In genomic region chr2:27890146-27891062, GRCh38 we compare ENCODE assay signal across 1 cellular context.
TF ChIP-seq lines count a peak whose summit lies in the region.

TSS of gene BABAM2 (plus strand) at chr2:27890729. CDS start at chr2:27894557, 3,828 bp downstream.
TSS of gene RBKS (minus strand) at chr2:27890387. CDS start at chr2:27890345, 42 bp downstream.

TF ChIP-seq in K562, 482 proteins besides CTCF, POLR2A, EP300 and RAD21 (continued from another document and continues in another):
- no peak for TF ChIP-seq SETDB1 (IDR thresholded peaks at IDR 0.05; ENCODE audit: low read length)
- no peak for TF ChIP-seq E2F1 (CRISPR knock-in tag; IDR thresholded peaks at IDR 0.05)
- no peak; the same call in 1 of the 2 replicates for TF ChIP-seq ELF2 (CRISPR knock-in tag; IDR thresholded peaks at IDR 0.05)
- TF ChIP-seq CREBBP (IDR thresholded peaks at IDR 0.05; ENCODE audit: low read depth, low read length), result no peak
- no peak for TF ChIP-seq KLF1 (tag; IDR thresholded peaks at IDR 0.05)
- 0 out of 2 replicates have a peak, but pooled peaks have one; percentile 25 for TF ChIP-seq CEBPG (CRISPR knock-in tag; IDR thresholded peaks at IDR 0.05)
- TF ChIP-seq CEBPG (tag; conservative IDR thresholded peaks at IDR 0.05 in 1 of 2, IDR thresholded peaks at IDR 0.05 in 1 of 2), result no peak
- no peak for TF ChIP-seq RERE (CRISPR knock-in tag; IDR thresholded peaks at IDR 0.05; ENCODE audit: borderline replicate concordance)
- TF ChIP-seq XRCC5 (IDR thresholded peaks at IDR 0.05; ENCODE audit: low read depth, low read length), result peak; percentile 32; the same call in 1 of the 2 replicates
- peak; percentile 72; the same call in 1 of the 2 replicates for TF ChIP-seq ZEB2 (IDR thresholded peaks at IDR 0.05)
- no peak for TF ChIP-seq DLX4 (CRISPR knock-in tag; IDR thresholded peaks at IDR 0.05)
- peak; percentile 73; the same call in 1 of the 2 replicates for TF ChIP-seq KAT7 (CRISPR knock-in tag; IDR thresholded peaks at IDR 0.05; ENCODE audit: borderline replicate concordance)
- TF ChIP-seq HNRNPLL (IDR thresholded peaks at IDR 0.05; ENCODE audit: low read depth, low read length, poor library complexity, severe bottlenecking), result peak; percentile 83
- no peak for TF ChIP-seq SP2 (IDR thresholded peaks at IDR 0.05; ENCODE audit: extremely low read depth, low read depth, low read length, poor library complexity, severe bottlenecking)
- no peak for TF ChIP-seq ZNF609 (CRISPR knock-in tag; IDR thresholded peaks at IDR 0.05; ENCODE audit: borderline replicate concordance)
- TF ChIP-seq CREB1 (IDR thresholded peaks at IDR 0.05), result peak; percentile 38
- peak; percentile 42; the same call in 1 of the 2 replicates for TF ChIP-seq CREB1 (CRISPR knock-in tag; IDR thresholded peaks at IDR 0.05)
- no peak for TF ChIP-seq ZFP36 (IDR thresholded peaks at IDR 0.05; ENCODE audit: low read depth, low read length, partially characterized antibody)
- TF ChIP-seq E2F4 (CRISPR knock-in tag; IDR thresholded peaks at IDR 0.05; ENCODE audit: low read depth), result 0 out of 2 replicates have a peak, but pooled peaks have one; percentile 38
- TF ChIP-seq GABPA (tag; conservative IDR thresholded peaks at IDR 0.05; ENCODE audit: low read depth), result no peak
- peak; percentile 99 for TF ChIP-seq RBBP5 (IDR thresholded peaks at IDR 0.05; ENCODE audit: borderline replicate concordance, insufficient read depth, low read length, poor library complexity, severe bottlenecking)
- peak; percentile 22; the same call in 1 of the 2 replicates for TF ChIP-seq C11orf30 (IDR thresholded peaks at IDR 0.05; ENCODE audit: low read depth)
- peak; percentile 66 to 86 for TF ChIP-seq MNT (conservative IDR thresholded peaks at IDR 0.05)
- no peak for TF ChIP-seq NR4A1 (CRISPR knock-in tag; IDR thresholded peaks at IDR 0.05)
- TF ChIP-seq NR4A1 (tag; IDR thresholded peaks at IDR 0.05), result no peak
- TF ChIP-seq DNMT1 (IDR thresholded peaks at IDR 0.05), result 0 out of 2 replicates have a peak, but pooled peaks have one; percentile 79
- no peak for TF ChIP-seq MTA3 (IDR thresholded peaks at IDR 0.05; ENCODE audit: borderline replicate concordance)
- TF ChIP-seq CGGBP1 (CRISPR knock-in tag; IDR thresholded peaks at IDR 0.05), result no peak
- no peak for TF ChIP-seq SMAD2 (IDR thresholded peaks at IDR 0.05; ENCODE audit: low read depth, low read length)
- TF ChIP-seq FOXA1 (IDR thresholded peaks at IDR 0.05; ENCODE audit: borderline replicate concordance), result no peak
- peak; percentile 55; the same call in 1 of the 2 replicates for TF ChIP-seq ZNF41 (CRISPR knock-in tag; conservative IDR thresholded peaks at IDR 0.05)
- no peak for TF ChIP-seq ZNF175 (CRISPR knock-in tag; IDR thresholded peaks at IDR 0.05; ENCODE audit: low read depth)
- TF ChIP-seq NFATC3 (IDR thresholded peaks at IDR 0.05), result no peak
- no peak for TF ChIP-seq RHOXF2B (CRISPR knock-in tag; conservative IDR thresholded peaks at IDR 0.05)
- no peak for TF ChIP-seq MAFG (tag; conservative IDR thresholded peaks at IDR 0.05)
- peak; percentile 75 for TF ChIP-seq SUPT5H (IDR thresholded peaks at IDR 0.05)
- TF ChIP-seq L3MBTL2 (IDR thresholded peaks at IDR 0.05), result peak; percentile 34; the same call in 1 of the 2 replicates
- peak; percentile 52 for TF ChIP-seq POLR2H (tag; IDR thresholded peaks at IDR 0.05; ENCODE audit: low read depth)
- peak; percentile 98 for TF ChIP-seq NR2C2 (CRISPR knock-in tag; IDR thresholded peaks at IDR 0.05)
- peak; percentile 100 for TF ChIP-seq NR2C2 (tag; IDR thresholded peaks at IDR 0.05)
- no peak for TF ChIP-seq FOXK1 (CRISPR knock-in tag; IDR thresholded peaks at IDR 0.05; ENCODE audit: borderline replicate concordance)
- TF ChIP-seq ARHGAP35 (IDR thresholded peaks at IDR 0.05; ENCODE audit: partially characterized antibody), result no peak
- TF ChIP-seq TBL1XR1 (IDR thresholded peaks at IDR 0.05; ENCODE audit: low read length in 2 of 2), result peak in 1 of 2 experiments; percentile 39; a peak in 2 of 4 replicates
- TF ChIP-seq NFXL1 (CRISPR knock-in tag; IDR thresholded peaks at IDR 0.05), result no peak
- TF ChIP-seq ZNF444 (CRISPR knock-in tag; IDR thresholded peaks at IDR 0.05), result no peak
